In the genomic region with DNA sequence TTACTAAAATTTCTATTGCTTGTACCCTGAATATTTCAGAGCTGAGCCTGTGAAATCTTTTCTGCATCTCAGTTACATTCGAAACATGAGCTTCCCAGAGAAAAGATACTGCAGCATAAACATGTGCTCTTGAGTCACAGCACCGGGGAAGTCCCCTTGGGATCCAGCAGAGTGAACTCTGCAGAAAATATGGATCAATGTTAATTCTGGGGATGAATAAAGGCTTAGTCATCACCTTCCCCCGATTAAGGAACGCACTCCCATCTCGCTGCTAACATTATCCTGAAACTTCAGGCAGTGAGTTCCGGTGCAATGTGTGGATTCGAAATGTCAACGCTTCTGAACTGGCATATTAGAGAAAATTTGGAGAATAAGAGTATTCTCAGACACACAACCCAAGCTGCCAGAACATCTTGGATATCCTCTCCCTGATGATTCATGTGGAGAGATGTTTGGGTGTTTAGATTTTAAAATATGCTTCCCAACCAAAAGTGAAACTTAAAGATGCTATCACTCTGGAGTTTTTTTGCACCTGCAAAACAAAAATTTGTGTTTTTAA, we compare ENCODE assay signal across 8 cellular contexts.
DNase-seq lines count a peak whose midpoint lies in the region; ATAC-seq and TF ChIP-seq lines count a peak whose summit lies in the region.

No MANE protein-coding gene starts in this region.

- peaks cover 56% of the 10 kb centered on the region for H3K4me1 Mint-ChIP-seq in activated T-cell treated with anti-CD3 and anti-CD28 coated beads, Interleukin-2, amount 50 U/mL, for 4 hours (ENCODE audit: low read depth)
- peaks cover 41% of the 10 kb centered on the region for H3K4me1 Mint-ChIP-seq in activated T-helper 2 cell treated with anti-CD3 and anti-CD28 coated beads, Interferon-gamma antibody, Interleukin-2, Interleukin-4, amounts not matched to agents 10 μg/mL and 5 μg/mL and 100 μg/mL, durations not matched to agents 14 hours and 24 hours and 36 hours (ENCODE audit: low read depth)

- TF ChIP-seq EP300 in stomach (IDR thresholded peaks at IDR 0.05): no peak

- H3K4me3 ChIP-seq in hepatocyte (no peak overlapping the region), stomach (peak overlapping the region; percentile 10 to 28 (median 22))

- DNase-seq in activated T-cell treated with anti-CD3 and anti-CD28 coated beads, Interleukin-2, amount 50 U/mL, for 4 hours: no peak
- DNase-seq in activated T-cell treated with anti-CD3 and anti-CD28 coated beads, Interleukin-2, amount 50 U/mL, for 1 hour: no peak
- no peak for DNase-seq in activated T-helper 2 cell treated with anti-CD3 and anti-CD28 coated beads, Interferon-gamma antibody, Interleukin-2, Interleukin-4, amounts not matched to agents 10 μg/mL and 5 μg/mL and 100 μg/mL, durations not matched to agents 14 hours and 24 hours and 36 hours (ENCODE audit: low spot score)
- DNase-seq in hepatocyte (ENCODE audit: low spot score) (peak; percentile 73), stomach (peak; percentile 45), NCI-H510A treated with DMSO at 0.1 percent for 48 hours (lab: John Stamatoyannopoulos, UW) (no peak), HuH-7 (ENCODE audit: low spot score) (no peak), GM20000 (ENCODE audit: low spot score) (no peak)

- peak overlapping the region; percentile 68 for H3K27ac Mint-ChIP-seq in activated T-helper 2 cell treated with anti-CD3 and anti-CD28 coated beads, Interferon-gamma antibody, Interleukin-2, Interleukin-4, amounts not matched to agents 10 μg/mL and 5 μg/mL and 100 μg/mL, durations not matched to agents 14 hours and 24 hours and 36 hours

- intact Hi-C loops in activated T-helper 2 cell treated with anti-CD3 and anti-CD28 coated beads, Interferon-gamma antibody, Interleukin-2, Interleukin-4, amounts not matched to agents 10 μg/mL and 5 μg/mL and 100 μg/mL, durations not matched to agents 14 hours and 24 hours and 36 hours (cut with micrococcal nuclease): loop anchor here (5.0 kb wide), 2 partner anchors 41 to 71 kb away; no protein-coding TSS in a partner anchor
- intact Hi-C loops in stomach (cut with DNase I; ENCODE audit: low total_unique reads): no loop called here

- ATAC-seq in activated T-cell treated with anti-CD3 and anti-CD28 coated beads, Interleukin-2, amount 50 U/mL, for 4 hours: peak in 1 of 2 donors; percentile 4

- H3K9me3 ChIP-seq in hepatocyte (ENCODE audit: low read depth): no peaks in the 10 kb centered on the region
- no peaks in the 10 kb centered on the region for H3K9me3 ChIP-seq in stomach

- peaks cover 22% of the 10 kb centered on the region for H3K36me3 Mint-ChIP-seq in activated T-cell treated with anti-CD3 and anti-CD28 coated beads, Interleukin-2, amount 50 U/mL, for 4 hours (ENCODE audit: insufficient read depth)
- H3K36me3 Mint-ChIP-seq in activated T-helper 2 cell treated with anti-CD3 and anti-CD28 coated beads, Interferon-gamma antibody, Interleukin-2, Interleukin-4, amounts not matched to agents 10 μg/mL and 5 μg/mL and 100 μg/mL, durations not matched to agents 14 hours and 24 hours and 36 hours (ENCODE audit: low read depth): peaks cover 68% of the 10 kb centered on the region

- TF ChIP-seq POLR2A in stomach (IDR thresholded peaks at IDR 0.05): no peak

- H3K36me3 ChIP-seq in hepatocyte (replicated peaks; ENCODE audit: insufficient read depth, low read depth) (no peaks in the 10 kb centered on the region), stomach (peaks cover 9 to 22% (median 17%) of the 10 kb centered on the region in 4 donors)

- no peaks in the 10 kb centered on the region for H3K9me2 ChIP-seq in hepatocyte (replicated peaks; ENCODE audit: insufficient read depth)

- H3K4me1 ChIP-seq in hepatocyte (ENCODE audit: insufficient read depth) (peaks cover 58% of the 10 kb centered on the region), stomach (peaks cover 62 to 72% (median 68%) of the 10 kb centered on the region in 4 donors)

- H3K9me3 Mint-ChIP-seq in activated T-cell treated with anti-CD3 and anti-CD28 coated beads, Interleukin-2, amount 50 U/mL, for 4 hours: no peaks in the 10 kb centered on the region
- peaks cover 15% of the 10 kb centered on the region for H3K9me3 Mint-ChIP-seq in activated T-helper 2 cell treated with anti-CD3 and anti-CD28 coated beads, Interferon-gamma antibody, Interleukin-2, Interleukin-4, amounts not matched to agents 10 μg/mL and 5 μg/mL and 100 μg/mL, durations not matched to agents 14 hours and 24 hours and 36 hours

- H3K27me3 Mint-ChIP-seq in activated T-cell treated with anti-CD3 and anti-CD28 coated beads, Interleukin-2, amount 50 U/mL, for 4 hours (ENCODE audit: low read depth): no peaks in the 10 kb centered on the region
- no peaks in the 10 kb centered on the region for H3K27me3 Mint-ChIP-seq in activated T-helper 2 cell treated with anti-CD3 and anti-CD28 coated beads, Interferon-gamma antibody, Interleukin-2, Interleukin-4, amounts not matched to agents 10 μg/mL and 5 μg/mL and 100 μg/mL, durations not matched to agents 14 hours and 24 hours and 36 hours (ENCODE audit: low read depth)

- H2AFZ ChIP-seq in hepatocyte: no peak overlapping the region

- H3K79me2 ChIP-seq in hepatocyte: no peaks in the 10 kb centered on the region

- WGBS in hepatocyte (ENCODE audit: low lambda C conversion rate, missing lambda C conversion rate): 40% methylated on average over 8 of the region's 8 CpGs
- 13 to 24% (median 14%) methylated on average over 8 of the region's 8 CpGs for WGBS in stomach, 5 donors

- H3K27me3 ChIP-seq in hepatocyte (no peaks in the 10 kb centered on the region), stomach (no peaks in the 10 kb centered on the region)

- H3K27ac ChIP-seq in hepatocyte: peak overlapping the region; percentile 98
- H3K27ac ChIP-seq in stomach: peak overlapping the region; percentile 88 to 95 (median 91)

- H4K20me1 ChIP-seq in hepatocyte (ENCODE audit: insufficient read depth, poor library complexity, severe bottlenecking): no peaks in the 10 kb centered on the region

- H3K4me2 ChIP-seq in hepatocyte: peak overlapping the region; percentile 65

- no peak for TF ChIP-seq CTCF in hepatocyte (IDR thresholded peaks at IDR 0.05; ENCODE audit: poor library complexity)
- TF ChIP-seq CTCF in stomach (IDR thresholded peaks at IDR 0.05): no peak
- no peak for TF ChIP-seq CTCF in GM20000 (IDR thresholded peaks at IDR 0.05; ENCODE audit: extremely low read depth, missing control alignments)

- H3K4me3 Mint-ChIP-seq in activated T-cell treated with anti-CD3 and anti-CD28 coated beads, Interleukin-2, amount 50 U/mL, for 4 hours: peak overlapping the region; percentile 16
- peak overlapping the region; percentile 56 for H3K4me3 Mint-ChIP-seq in activated T-helper 2 cell treated with anti-CD3 and anti-CD28 coated beads, Interferon-gamma antibody, Interleukin-2, Interleukin-4, amounts not matched to agents 10 μg/mL and 5 μg/mL and 100 μg/mL, durations not matched to agents 14 hours and 24 hours and 36 hours (ENCODE audit: low read depth)

Comparison
In these comparisons a context has a peak if more than half of its experiments do, and no peak if none do; other contexts are left out.
1. DNase-seq: peak in hepatocyte (single experiment) and stomach (single experiment); none in activated T-cell treated with anti-CD3 and anti-CD28 coated beads, Interleukin-2, amount 50 U/mL, for 4 hours (single experiment), activated T-cell treated with anti-CD3 and anti-CD28 coated beads, Interleukin-2, amount 50 U/mL, for 1 hour (single experiment), activated T-helper 2 cell treated with anti-CD3 and anti-CD28 coated beads, Interferon-gamma antibody, Interleukin-2, Interleukin-4, amounts not matched to agents 10 μg/mL and 5 μg/mL and 100 μg/mL, durations not matched to agents 14 hours and 24 hours and 36 hours (single experiment), NCI-H510A treated with DMSO at 0.1 percent for 48 hours (single experiment), HuH-7 (single experiment) and GM20000 (single experiment).